8 cellular contexts compared by ENCODE assay signal in the genomic region with DNA sequence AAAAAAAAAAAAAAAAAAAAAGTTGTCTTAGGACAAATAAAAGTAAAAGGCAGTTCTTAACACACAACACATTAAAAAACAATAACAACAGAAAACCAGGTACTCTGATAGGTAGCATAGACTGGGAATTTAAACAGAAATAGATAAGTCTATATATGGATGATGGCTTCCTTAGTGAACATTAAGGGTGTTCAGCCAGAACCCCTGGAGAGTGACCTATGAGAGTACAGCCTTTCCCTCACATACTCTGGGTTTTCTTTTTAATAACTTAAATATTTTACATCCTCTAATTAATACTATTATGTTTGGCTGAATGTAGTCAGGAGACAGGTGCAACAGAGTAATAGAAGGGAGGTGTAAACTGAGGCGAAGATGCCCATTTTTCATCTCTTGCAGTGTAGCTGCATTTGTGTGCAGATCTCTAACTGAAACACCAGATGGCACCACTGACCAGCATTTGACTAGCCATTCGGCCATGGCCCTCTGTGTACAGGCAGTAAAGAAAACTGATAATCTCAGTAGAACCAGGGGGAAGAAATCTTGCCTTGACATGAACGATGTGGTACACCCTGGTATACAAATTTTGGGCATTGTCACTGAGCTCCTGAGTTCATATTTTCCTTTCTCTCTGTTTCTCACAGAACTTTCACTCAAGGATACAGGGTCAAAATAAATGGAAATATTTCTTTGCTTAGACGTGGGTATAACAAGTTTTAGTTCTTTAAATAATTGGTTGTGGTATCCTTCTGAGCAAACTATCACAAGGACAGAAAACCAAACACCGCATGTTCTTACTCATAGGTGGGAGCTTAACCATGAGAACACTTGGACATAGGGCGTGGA. TPM values are rescaled to one million over a fixed set of nuclear protein-coding genes. Genes with fewer than 3 reads are reported as not detected.
DNase-seq lines count a peak whose midpoint lies in the region; ATAC-seq and TF ChIP-seq lines count a peak whose summit lies in the region.

No MANE protein-coding gene starts in this region.

- intact Hi-C loops in left colon (cut with DNase I, micrococcal nuclease), result loop anchor here in 1 of 2 donors (2.0 kb wide), 1 partner anchor 61 kb away; no protein-coding TSS in a partner anchor

- no peak overlapping the region for H3K4me3 ChIP-seq in LNCaP clone FGC (ENCODE audit: low read depth, low read length)

- TF ChIP-seq CTCF in LNCaP clone FGC (IDR thresholded peaks at IDR 0.05; ENCODE audit: control insufficient read depth, extremely low read depth, insufficient read depth), result peak; percentile 89

- DNase-seq in DMS 273 (lab: John Stamatoyannopoulos, UW; ENCODE audit: unreplicated experiment), result peak; percentile 64
- DNase-seq in DMS 273 treated with DMSO at 0.1 percent for 48 hours (lab: John Stamatoyannopoulos, UW), result no peak
- DNase-seq in LNCaP clone FGC (ENCODE audit: low read depth), result peak; percentile 37
- DNase-seq in T follicular helper cell (ENCODE audit: low read depth), result peak; percentile 21
- peak; percentile 68 for DNase-seq in cerebellum (ENCODE audit: low spot score)
- DNase-seq in left colon, result peak in 1 of 2 donors; percentile 31
- DNase-seq in stimulated activated naive CD8-positive, alpha-beta T cell treated with anti-CD3 and anti-CD28 coated beads, Interleukin-15, Interleukin-2, amounts not matched to agents 100 U/mL and 50 U/mL, for 24 hours, result peak; percentile 27

- peak; percentile 45 for ATAC-seq in GM21360 (IDR thresholded peaks at IDR 0.05; ENCODE audit: unreplicated experiment)
- ATAC-seq in left colon, result peak; percentile 87
- ATAC-seq in stimulated activated naive CD8-positive, alpha-beta T cell treated with anti-CD3 and anti-CD28 coated beads, Interleukin-15, Interleukin-2, amounts not matched to agents 100 U/mL and 50 U/mL, for 24 hours, result peak; percentile 68

RNA-seq across cellular contexts. Expression of a gene that starts 7.6 kb away (rescaled TPM):
- total RNA-seq in cerebellum (13.2 TPM), left colon (10 to 100 TPM; 25.0 to 28.1 TPM)

RNA-seq across cellular contexts. Expression of a gene that starts 53.8 kb away (rescaled TPM):
- total RNA-seq in cerebellum (7.6 TPM), left colon (1 to 10 TPM; 1.3 to 1.6 TPM)
